Comparison of ENCODE assay signal across 15 cellular contexts in the genomic region with DNA sequence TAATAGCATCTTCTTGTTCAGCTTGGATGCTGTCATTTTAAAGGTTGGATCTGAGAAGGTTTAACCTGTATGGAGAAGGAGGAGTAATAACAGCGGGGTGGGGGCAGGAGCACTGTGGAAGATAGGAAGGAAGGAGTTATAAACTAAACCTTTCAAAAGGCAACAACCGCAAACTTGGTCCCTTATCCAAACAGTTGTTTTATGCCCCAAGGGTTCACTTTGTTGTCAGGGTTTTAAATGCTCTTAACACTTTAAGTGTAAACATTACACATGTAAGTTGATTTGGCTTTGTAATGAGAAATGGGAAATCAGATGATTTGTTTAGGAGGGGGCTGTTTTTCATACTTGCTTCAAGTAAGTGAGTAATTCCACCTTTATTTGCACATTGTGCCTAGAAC.
"Had no signal": no experiment of that assay in that cellular context is flagged by ENCODE, and none has a peak within 500 bp of the region (broad histone marks: within the 10 kb centered on the region; RNA-seq: fewer than 3 reads in every experiment).

No MANE protein-coding gene starts in this region.

- FAIRE-seq: bronchial epithelial cell had no signal

- DNase-seq: activated CD8-positive, alpha-beta memory T cell treated with anti-CD3 and anti-CD28 coated beads, Interleukin-2, amount 50 U/mL, for 4 hours; activated CD8-positive, alpha-beta T cell treated with anti-CD3 and anti-CD28 coated beads for 36 hours; activated naive CD8-positive, alpha-beta T cell treated with anti-CD3 and anti-CD28 coated beads, Interleukin-2, amount 10 ng/mL, durations not matched to agents 7 days and 5 days; activated T-cell treated with anti-CD3 and anti-CD28 coated beads, Interleukin-2, amount 50 U/mL, for 72 hours; anterior cingulate cortex; gastrocnemius medialis; kidney; left ventricle myocardium superior; right cardiac atrium; stimulated activated naive B cell treated with anti-CD40 and anti-IgM and Interleukin-4, amounts not matched to agents 10 μg/mL and 1 μg/mL and 100 μg/mL, for 72 hours; T-cell; upper lobe of right lung had no signal

- H3K27ac ChIP-seq: gastrocnemius medialis, suprapubic skin, upper lobe of right lung, VCaP had no signal
